ENCODE assay signal across 8 cellular contexts in the genomic region with DNA sequence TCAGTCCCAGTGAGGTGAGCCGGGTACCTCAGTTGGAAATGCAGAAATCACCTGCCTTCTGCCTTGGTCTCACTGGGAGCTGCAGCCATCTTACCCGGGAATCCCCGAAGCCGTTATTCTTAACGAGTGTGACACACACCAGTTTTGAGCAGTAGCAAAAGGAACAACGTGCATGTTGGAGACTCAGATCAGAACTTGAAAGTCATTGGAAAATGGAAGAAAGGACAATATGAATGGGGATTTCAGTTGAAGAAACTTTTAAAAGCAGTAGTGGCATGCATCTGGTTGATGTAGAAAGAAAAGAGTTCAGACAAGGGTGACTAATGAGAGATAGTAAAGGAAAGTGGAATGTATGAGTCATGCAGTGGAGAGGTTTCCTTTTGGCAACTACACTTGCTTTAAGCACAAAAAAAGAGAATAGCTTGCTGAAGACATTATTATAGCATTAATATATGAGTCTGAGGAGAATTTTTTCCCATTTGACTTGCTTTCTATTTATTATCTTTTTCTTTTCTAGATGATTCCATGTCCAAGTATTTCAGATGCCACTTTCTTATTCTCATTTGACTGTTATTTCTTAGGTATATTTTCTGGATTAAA. TPM values are rescaled to one million over a fixed set of nuclear protein-coding genes. Genes with fewer than 3 reads are reported as not detected.
DNase-seq lines count a peak whose midpoint lies in the region; ATAC-seq, FAIRE-seq and TF ChIP-seq lines count a peak whose summit lies in the region.

No MANE protein-coding gene starts in this region.

- H2AFZ ChIP-seq in neuronal stem cell (ENCODE audit: low read length): peak overlapping the region; percentile 82
- no peak overlapping the region for H2AFZ ChIP-seq in OCI-LY7 (ENCODE audit: low read length)

- no peak overlapping the region for H3K4me2 ChIP-seq in neuronal stem cell (ENCODE audit: insufficient read depth, low read length, poor library complexity, severe bottlenecking)
- H3K4me2 ChIP-seq in OCI-LY7 (ENCODE audit: low read length): no peak overlapping the region

- H3K27ac ChIP-seq in neuronal stem cell (replicated peaks; ENCODE audit: low read length): peak overlapping the region; percentile 93
- no peak overlapping the region for H3K27ac ChIP-seq in OCI-LY7 (ENCODE audit: low read depth, low read length, poor library complexity, severe bottlenecking)

- no peaks in the 10 kb centered on the region for H3K27me3 ChIP-seq in neuronal stem cell (ENCODE audit: control insufficient read depth in 3 of 3, insufficient read depth in 3 of 3, low read depth in 1 of 3, low read length in 3 of 3)

- peaks cover 3 to 10% of the 10 kb centered on the region in 2 donors for H3K4me1 ChIP-seq in neuronal stem cell (ENCODE audit: control insufficient read depth in 2 of 2, insufficient read depth in 1 of 2, low read depth in 1 of 2, low read length in 2 of 2)
- peaks cover 7% of the 10 kb centered on the region for H3K4me1 ChIP-seq in OCI-LY7 (ENCODE audit: insufficient read depth, low read length, poor library complexity, severe bottlenecking)

- H3K79me2 ChIP-seq in OCI-LY7 (ENCODE audit: insufficient read depth, low read depth, low read length): no peaks in the 10 kb centered on the region

- H2AK5ac ChIP-seq in neuronal stem cell (ENCODE audit: low read depth, low read length): no peak overlapping the region

- no peak overlapping the region for H2BK120ac ChIP-seq in neuronal stem cell (ENCODE audit: low read depth, low read length)

- no peak overlapping the region for H3K4ac ChIP-seq in neuronal stem cell (ENCODE audit: low read length)

- no peak overlapping the region for H3K9ac ChIP-seq in neuronal stem cell (ENCODE audit: low read depth, low read length, poor library complexity)

- H3K23ac ChIP-seq in neuronal stem cell (ENCODE audit: low read depth, low read length, poor library complexity): no peak overlapping the region

- H4K20me1 ChIP-seq in OCI-LY7 (ENCODE audit: insufficient read depth, low read length): no peaks in the 10 kb centered on the region

- POLR2A ChIA-PET in OCI-LY7 (lab: Charles Lee): no interaction called here

- no peak for TF ChIP-seq CTCF in OCI-LY7 (conservative IDR thresholded peaks at IDR 0.05; ENCODE audit: low read length)

- CTCF ChIA-PET in OCI-LY7 (lab: Charles Lee; ENCODE audit: unreplicated experiment): no interaction called here

- peak overlapping the region; percentile 31 for H3K18ac ChIP-seq in neuronal stem cell (ENCODE audit: low read length)

- peak; percentile 44 for FAIRE-seq in HTR-8/SVneo (lab: Jason Lieb, UNC)

- no peaks in the 10 kb centered on the region for H3K79me1 ChIP-seq in neuronal stem cell (ENCODE audit: low read depth, low read length)

- no peak overlapping the region for H4K8ac ChIP-seq in neuronal stem cell (ENCODE audit: low read depth, low read length)

- H2BK5ac ChIP-seq in neuronal stem cell (ENCODE audit: low read length): peak overlapping the region; percentile 7

- H3K9me3 ChIP-seq in neuronal stem cell (replicated peaks in 1 of 2; ENCODE audit: control insufficient read depth in 2 of 2, insufficient read depth in 1 of 2, low read depth in 1 of 2, low read length in 2 of 2) (peaks cover 3 to 14% of the 10 kb centered on the region in 2 donors), OCI-LY7 (ENCODE audit: low read length) (no peaks in the 10 kb centered on the region)

- intact Hi-C loops in OCI-LY7 (cut with micrococcal nuclease; ENCODE audit: unreplicated experiment): no loop called here

- H3K36me3 ChIP-seq in neuronal stem cell (replicated peaks in 1 of 2; ENCODE audit: control insufficient read depth in 2 of 2, insufficient read depth in 2 of 2, low read length in 2 of 2) (peaks cover 1 to 16% of the 10 kb centered on the region in 2 donors), OCI-LY7 (ENCODE audit: insufficient read depth, low read length) (peaks cover 3% of the 10 kb centered on the region)

- no peak overlapping the region for H3K14ac ChIP-seq in neuronal stem cell (ENCODE audit: low read length)

- peak; percentile 72 for ATAC-seq in GM21526 (IDR thresholded peaks at IDR 0.05; ENCODE audit: low FRiP score, unreplicated experiment)

- WGBS in neuronal stem cell (ENCODE audit: extremely low coverage in 2 of 2, insufficient read length in 2 of 2, insufficient replicate concordance in 1 of 2), 2 donors: no CpG with 5 or more reads among the region's 6 CpGs

- no peak overlapping the region for H4K91ac ChIP-seq in neuronal stem cell (ENCODE audit: low read depth, low read length, poor library complexity)

- H3K4me3 ChIP-seq in neuronal stem cell (ENCODE audit: low read length in 2 of 2): no peak overlapping the region
- no peak overlapping the region for H3K4me3 ChIP-seq in OCI-LY7 (ENCODE audit: low read depth, low read length, poor library complexity, severe bottlenecking)

- no peak overlapping the region for H2BK12ac ChIP-seq in neuronal stem cell (ENCODE audit: low read length)

- no peak overlapping the region for H2BK15ac ChIP-seq in neuronal stem cell (ENCODE audit: low read length)

- peak; percentile 90 for DNase-seq in EL
- DNase-seq in HTR-8/SVneo (ENCODE audit: insufficient read length, low spot score): peak; percentile 68
- peak; percentile 14 for DNase-seq in UCSD-AML1 (lab: John Stamatoyannopoulos, UW; ENCODE audit: unreplicated experiment)
- peak; percentile 44 for DNase-seq in epidermal melanocyte (ENCODE audit: insufficient read length, low spot score)
- peak; percentile 23 for DNase-seq in neuronal stem cell (ENCODE audit: low spot score)
- DNase-seq in OCI-LY7 (ENCODE audit: low spot score): no peak
- DNase-seq in hippocampal formation (lab: John Stamatoyannopoulos, UW): no peak

- no TSS peak for BruUV-seq in OCI-LY7 (replicated peaks; lab: Mats Ljungman, UMichigan)

- H3K9me2 ChIP-seq in OCI-LY7 (ENCODE audit: insufficient read depth, low read length): no peaks in the 10 kb centered on the region

RNA-seq across cellular contexts. Expression of a gene that starts 44.4 kb away (rescaled TPM):
- 0.21 TPM for polyA plus RNA-seq in neuronal stem cell (2013, experiment 1 of 2)
- polyA plus RNA-seq in neuronal stem cell (2013, experiment 2 of 2): 0.10 TPM
- not detected in 2 replicates for total RNA-seq in OCI-LY7 (2014; rRNA removed; shearing (Covaris generic))
- not detected in 2 replicates for total RNA-seq in OCI-LY7 (2022)

RNA-seq across cellular contexts. Expression of a gene that starts 55.1 kb away (rescaled TPM):
- polyA plus RNA-seq in neuronal stem cell (2013, experiment 1 of 2): 11.2 TPM
- polyA plus RNA-seq in neuronal stem cell (2013, experiment 2 of 2): 11.2 TPM
- total RNA-seq in OCI-LY7 (2014; rRNA removed; shearing (Covaris generic)): 16.0 and 20.1 TPM in 2 replicates
- 29.5 and 30.0 TPM in 2 replicates for total RNA-seq in OCI-LY7 (2022)

RNA-seq across cellular contexts. Expression of a gene that starts 55.4 kb away (rescaled TPM):
- 23.2 TPM for polyA plus RNA-seq in neuronal stem cell (2013, experiment 1 of 2)
- 22.3 TPM for polyA plus RNA-seq in neuronal stem cell (2013, experiment 2 of 2)
- total RNA-seq in OCI-LY7 (2014; rRNA removed; shearing (Covaris generic)): 13.3 and 16.1 TPM in 2 replicates
- 29.9 and 33.6 TPM in 2 replicates for total RNA-seq in OCI-LY7 (2022)

Comparison
In these comparisons a context has a peak if more than half of its experiments do, and no peak if none do; other contexts are left out.
1. DNase-seq: peak in EL (single experiment), HTR-8/SVneo (single experiment), UCSD-AML1 (single experiment), epidermal melanocyte (single experiment) and neuronal stem cell (single experiment); none in OCI-LY7 (single experiment) and hippocampal formation (0 of 2).